Comparison of ENCODE assay signal across 8 cellular contexts in genomic region chr16:75264531-75264998, GRCh38. TPM values are rescaled to one million over a fixed set of nuclear protein-coding genes. Genes with fewer than 3 reads are reported as not detected.
DNase-seq lines count a peak whose midpoint lies in the region; ATAC-seq and TF ChIP-seq lines count a peak whose summit lies in the region.

No MANE protein-coding gene starts in this region.

- no peaks in the 10 kb centered on the region for H3K9me2 ChIP-seq in HCT116 (ENCODE audit: insufficient read depth)

- H3K4me1 ChIP-seq in HCT116 (ENCODE audit: control insufficient read depth in 1 of 2, insufficient read depth in 2 of 2, low read length in 2 of 2), result peaks cover 44 to 58% of the 10 kb centered on the region in 2 experiments
- peaks cover 0 to 70% of the 10 kb centered on the region in 2 donors for H3K4me1 ChIP-seq in right atrium auricular region

- H3K9me3 ChIP-seq in HCT116 (ENCODE audit: control insufficient read depth in 1 of 2, insufficient read depth in 1 of 2, low read depth in 1 of 2, low read length in 2 of 2) (no peaks in the 10 kb centered on the region), right atrium auricular region (no peaks in the 10 kb centered on the region)

- H3K4me3 Mint-ChIP-seq in activated T-helper 1 cell treated with anti-CD3 and anti-CD28 coated beads, Interleukin-12 subunit alpha, Interleukin-12 subunit beta, Interleukin-2, Interleukin-4 antibody, amounts not matched to agents 30 ng/mL and 10 ng/mL and 1 ng/mL, durations not matched to agents 14 hours and 24 hours and 36 hours, result peak overlapping the region; percentile 1

- H3K79me2 ChIP-seq in HCT116 (ENCODE audit: insufficient read depth, low read length), result peaks cover 54% of the 10 kb centered on the region

- RAD21 ChIA-PET in HCT116 (lab: Charles Lee; ENCODE audit: low non-redundant PET in 1 of 2, low total read pairs in 2 of 2, uncharacterized antibody in 2 of 2, unreplicated experiment in 2 of 2), result no interaction called here

- no peaks in the 10 kb centered on the region for H3K36me3 ChIP-seq in HCT116 (ENCODE audit: control insufficient read depth in 1 of 2, insufficient read depth in 2 of 2, low read length in 2 of 2)
- H3K36me3 ChIP-seq in right atrium auricular region, result no peaks in the 10 kb centered on the region

- H2AFZ ChIP-seq in HCT116 (ENCODE audit: low read depth, low read length, poor library complexity, severe bottlenecking), result no peak overlapping the region

- H3K27me3 ChIP-seq in HCT116 (ENCODE audit: insufficient read depth, low read length) (no peaks in the 10 kb centered on the region), right atrium auricular region (no peaks in the 10 kb centered on the region)

- no peak for TF ChIP-seq RAD21 in HCT116 (IDR thresholded peaks at IDR 0.05; ENCODE audit: low read depth)

- H3K27me3 Mint-ChIP-seq in activated T-helper 1 cell treated with anti-CD3 and anti-CD28 coated beads, Interleukin-12 subunit alpha, Interleukin-12 subunit beta, Interleukin-2, Interleukin-4 antibody, amounts not matched to agents 30 ng/mL and 10 ng/mL and 1 ng/mL, durations not matched to agents 14 hours and 24 hours and 36 hours (ENCODE audit: insufficient read depth), result peaks cover 36% of the 10 kb centered on the region

- DNase-seq in HCT116 (ENCODE audit: low read depth, low spot score) (no peak), right atrium auricular region (ENCODE audit: low spot score) (no peak), skeletal muscle cell (ENCODE audit: low read depth) (no peak), KG1 (lab: John Stamatoyannopoulos, UW) (no peak)
- DNase-seq in activated T-helper 1 cell treated with anti-CD3 and anti-CD28 coated beads, Interleukin-12 subunit alpha, Interleukin-12 subunit beta, Interleukin-2, Interleukin-4 antibody, amounts not matched to agents 30 ng/mL and 10 ng/mL and 1 ng/mL, durations not matched to agents 14 hours and 24 hours and 36 hours (ENCODE audit: low spot score), result no peak

- peak overlapping the region; percentile 82 to 91 for H3K4me3 ChIP-seq in HCT116 (replicated peaks in 1 of 2; ENCODE audit: low read depth in 1 of 2, low read length in 2 of 2)
- peak overlapping the region; percentile 88 to 96 for H3K4me3 ChIP-seq in right atrium auricular region
- H3K4me3 ChIP-seq in skeletal muscle cell (ENCODE audit: low read depth, low read length), result peak overlapping the region; percentile 98

- H3K4me1 Mint-ChIP-seq in activated T-helper 1 cell treated with anti-CD3 and anti-CD28 coated beads, Interleukin-12 subunit alpha, Interleukin-12 subunit beta, Interleukin-2, Interleukin-4 antibody, amounts not matched to agents 30 ng/mL and 10 ng/mL and 1 ng/mL, durations not matched to agents 14 hours and 24 hours and 36 hours (ENCODE audit: low read depth), result no peaks in the 10 kb centered on the region

- intact Hi-C loops in HCT116 (cut with micrococcal nuclease), result loop anchor here (2.0 kb wide), 1 partner anchor 14 kb away; the partner anchor contains the start of gene BCAR1
- intact Hi-C loops in activated T-helper 1 cell treated with anti-CD3 and anti-CD28 coated beads, Interleukin-12 subunit alpha, Interleukin-12 subunit beta, Interleukin-2, Interleukin-4 antibody, amounts not matched to agents 30 ng/mL and 10 ng/mL and 1 ng/mL, durations not matched to agents 14 hours and 24 hours and 36 hours (cut with micrococcal nuclease), result no loop called here

- no peaks in the 10 kb centered on the region for H4K20me1 ChIP-seq in HCT116 (ENCODE audit: insufficient read depth)

- no peak for TF ChIP-seq POLR2A in HCT116 (IDR thresholded peaks at IDR 0.05; ENCODE audit: borderline replicate concordance, extremely low read depth, insufficient read depth, insufficient read length)

- H3K4me2 ChIP-seq in HCT116 (ENCODE audit: low read length), result peak overlapping the region; percentile 98

- H3K27ac ChIP-seq in HCT116 (ENCODE audit: low read depth, low read length), result peak overlapping the region; percentile 88
- peak overlapping the region; percentile 97 to 98 for H3K27ac ChIP-seq in right atrium auricular region

- ATAC-seq in HCT116 (no peak), esophagus mucosa (no peak), HG03135 (IDR thresholded peaks at IDR 0.05; ENCODE audit: unreplicated experiment) (no peak), GM18520 (IDR thresholded peaks at IDR 0.05; ENCODE audit: unreplicated experiment) (no peak)

- POLR2A ChIA-PET in HCT116 (lab: Charles Lee), result no interaction called here

- H3K9ac ChIP-seq in HCT116 (ENCODE audit: low read length), result peak overlapping the region; percentile 82

- H3K9me3 Mint-ChIP-seq in activated T-helper 1 cell treated with anti-CD3 and anti-CD28 coated beads, Interleukin-12 subunit alpha, Interleukin-12 subunit beta, Interleukin-2, Interleukin-4 antibody, amounts not matched to agents 30 ng/mL and 10 ng/mL and 1 ng/mL, durations not matched to agents 14 hours and 24 hours and 36 hours, result no peaks in the 10 kb centered on the region

- CTCF ChIA-PET in HCT116 (lab: Charles Lee), result no interaction called here

- no peak overlapping the region for H3K27ac Mint-ChIP-seq in activated T-helper 1 cell treated with anti-CD3 and anti-CD28 coated beads, Interleukin-12 subunit alpha, Interleukin-12 subunit beta, Interleukin-2, Interleukin-4 antibody, amounts not matched to agents 30 ng/mL and 10 ng/mL and 1 ng/mL, durations not matched to agents 14 hours and 24 hours and 36 hours

- no peaks in the 10 kb centered on the region for H3K36me3 Mint-ChIP-seq in activated T-helper 1 cell treated with anti-CD3 and anti-CD28 coated beads, Interleukin-12 subunit alpha, Interleukin-12 subunit beta, Interleukin-2, Interleukin-4 antibody, amounts not matched to agents 30 ng/mL and 10 ng/mL and 1 ng/mL, durations not matched to agents 14 hours and 24 hours and 36 hours (ENCODE audit: low read depth)

- BruUV-seq in HCT116 (replicated peaks; lab: Mats Ljungman, UMichigan), result no TSS peak

- TF ChIP-seq CTCF in HCT116 (IDR thresholded peaks at IDR 0.05 in 2 of 3, conservative IDR thresholded peaks at IDR 0.05 in 1 of 3; ENCODE audit: borderline replicate concordance in 1 of 3, insufficient read depth in 1 of 3, low read depth in 2 of 3, low read length in 2 of 3) (no peak), right atrium auricular region (IDR thresholded peaks at IDR 0.05) (no peak)

TF ChIP-seq in HCT116, 20 proteins besides CTCF, POLR2A, EP300 and RAD21 (continues in another document):
- no peak for TF ChIP-seq EGR1 (IDR thresholded peaks at IDR 0.05; ENCODE audit: low read depth)
- no peak for TF ChIP-seq MAX (IDR thresholded peaks at IDR 0.05)
- no peak for TF ChIP-seq ZFX (IDR thresholded peaks at IDR 0.05)
- TF ChIP-seq EZH2phosphoT487 (IDR thresholded peaks at IDR 0.05; ENCODE audit: borderline replicate concordance), result no peak
- no peak for TF ChIP-seq ATF3 (IDR thresholded peaks at IDR 0.05)
- TF ChIP-seq, protein P1, sequence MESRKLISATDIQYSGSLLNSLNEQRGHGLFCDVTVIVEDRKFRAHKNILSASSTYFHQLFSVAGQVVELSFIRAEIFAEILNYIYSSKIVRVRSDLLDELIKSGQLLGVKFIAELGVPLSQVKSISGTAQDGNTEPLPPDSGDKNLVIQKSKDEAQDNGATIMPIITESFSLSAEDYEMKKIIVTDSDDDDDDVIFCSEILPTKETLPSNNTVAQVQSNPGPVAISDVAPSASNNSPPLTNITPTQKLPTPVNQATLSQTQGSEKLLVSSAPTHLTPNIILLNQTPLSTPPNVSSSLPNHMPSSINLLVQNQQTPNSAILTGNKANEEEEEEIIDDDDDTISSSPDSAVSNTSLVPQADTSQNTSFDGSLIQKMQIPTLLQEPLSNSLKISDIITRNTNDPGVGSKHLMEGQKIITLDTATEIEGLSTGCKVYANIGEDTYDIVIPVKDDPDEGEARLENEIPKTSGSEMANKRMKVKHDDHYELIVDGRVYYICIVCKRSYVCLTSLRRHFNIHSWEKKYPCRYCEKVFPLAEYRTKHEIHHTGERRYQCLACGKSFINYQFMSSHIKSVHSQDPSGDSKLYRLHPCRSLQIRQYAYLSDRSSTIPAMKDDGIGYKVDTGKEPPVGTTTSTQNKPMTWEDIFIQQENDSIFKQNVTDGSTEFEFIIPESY (IDR thresholded peaks at IDR 0.05; ENCODE audit: extremely low read depth, insufficient replicate concordance, low read length), result no peak
- TF ChIP-seq CBX3 (IDR thresholded peaks at IDR 0.05; ENCODE audit: low read depth), result no peak
- no peak for TF ChIP-seq YY1 (IDR thresholded peaks at IDR 0.05; ENCODE audit: extremely low read depth, insufficient replicate concordance, low read depth, low read length)
- TF ChIP-seq ZNF274 (IDR thresholded peaks at IDR 0.05; ENCODE audit: low read depth, low read length), result no peak
- TF ChIP-seq EZH2 (IDR thresholded peaks at IDR 0.05), result no peak
- no peak for TF ChIP-seq FOSL1 (IDR thresholded peaks at IDR 0.05; ENCODE audit: low read depth)

RNA-seq across cellular contexts. Expression of gene BCAR1, which starts 13.1 kb away (rescaled TPM):
- total RNA-seq in HCT116 (2021; ENCODE audit: unreplicated experiment), result 49.6 TPM
- polyA plus RNA-seq in HCT116 (2012), result 33.8 and 34.4 TPM in 2 replicates
- 0.13 and 0.61 TPM in 2 replicates for total RNA-seq in activated T-helper 1 cell treated with anti-CD3 and anti-CD28 coated beads, Interleukin-12 subunit alpha, Interleukin-12 subunit beta, Interleukin-2, Interleukin-4 antibody, amounts not matched to agents 30 ng/mL and 10 ng/mL and 1 ng/mL, durations not matched to agents 14 hours and 24 hours and 36 hours
- total RNA-seq in right atrium auricular region, result 10 to 100 TPM; 58.0 to 88.2 TPM
- total RNA-seq in esophagus mucosa, result 33.0 TPM

RNA-seq across cellular contexts. Expression of gene CTRB1, which starts 45.8 kb away (rescaled TPM):
- total RNA-seq in HCT116 (2021; ENCODE audit: unreplicated experiment) (5.6 TPM), right atrium auricular region (not detected), esophagus mucosa (0.44 TPM)
- 0.10 TPM in 1 of 2 replicates, not detected in the other for polyA plus RNA-seq in HCT116 (2012)
- total RNA-seq in activated T-helper 1 cell treated with anti-CD3 and anti-CD28 coated beads, Interleukin-12 subunit alpha, Interleukin-12 subunit beta, Interleukin-2, Interleukin-4 antibody, amounts not matched to agents 30 ng/mL and 10 ng/mL and 1 ng/mL, durations not matched to agents 14 hours and 24 hours and 36 hours, result not detected in 2 replicates

RNA-seq across cellular contexts. Expression of gene CTRB2, which starts 57.6 kb away (rescaled TPM):
- total RNA-seq in HCT116 (2021; ENCODE audit: unreplicated experiment) (10.0 TPM), right atrium auricular region (not detected), esophagus mucosa (not detected)
- polyA plus RNA-seq in HCT116 (2012), result 0.03 TPM in 1 of 2 replicates, not detected in the other
- not detected in 2 replicates for total RNA-seq in activated T-helper 1 cell treated with anti-CD3 and anti-CD28 coated beads, Interleukin-12 subunit alpha, Interleukin-12 subunit beta, Interleukin-2, Interleukin-4 antibody, amounts not matched to agents 30 ng/mL and 10 ng/mL and 1 ng/mL, durations not matched to agents 14 hours and 24 hours and 36 hours

Comparison
In these comparisons a context has a peak if more than half of its experiments do, and no peak if none do; other contexts are left out.
1. RNA of gene BCAR1, which starts 13.1 kb away (total RNA-seq): 58.0 to 88.2 TPM in right atrium auricular region, 49.6 TPM in HCT116 (single experiment) and 33.0 TPM in esophagus mucosa (single experiment); 0.13 to 0.61 TPM in activated T-helper 1 cell treated with anti-CD3 and anti-CD28 coated beads, Interleukin-12 subunit alpha, Interleukin-12 subunit beta, Interleukin-2, Interleukin-4 antibody, amounts not matched to agents 30 ng/mL and 10 ng/mL and 1 ng/mL, durations not matched to agents 14 hours and 24 hours and 36 hours; every median in the first group is over 10 times any median in the second.
2. Peak in every context shown above with its lines, with median percentiles within 50 percentile points of each other: H3K4me3 ChIP-seq.